ENCODE assay signal across 19 cellular contexts in genomic region chr5:38830521-38831051, GRCh38. TPM values are rescaled to one million over a fixed set of nuclear protein-coding genes. Genes with fewer than 3 reads are reported as not detected.
DNase-seq lines count a peak whose midpoint lies in the region; TF ChIP-seq lines count a peak whose summit lies in the region.
"Had no signal": no experiment of that assay in that cellular context is flagged by ENCODE, and none has a peak within 500 bp of the region (broad histone marks: within the 10 kb centered on the region; RNA-seq: fewer than 3 reads in every experiment).

No MANE protein-coding gene starts in this region.

- H3K4me1 Mint-ChIP-seq in endodermal cell, result no peaks in the 10 kb centered on the region
- H3K4me1 Mint-ChIP-seq: activated naive CD8-positive, alpha-beta T cell treated with anti-CD3 and anti-CD28 coated beads, Interleukin-2, amount 50 U/mL, for 24 hours had no signal

- DNase-seq in HT1080 (ENCODE audit: low read depth), result peak; percentile 59
- DNase-seq in T1000 (lab: John Stamatoyannopoulos, UW), result peak; percentile 32
- peak; percentile 59 for DNase-seq in fibroblast of pulmonary artery (ENCODE audit: low read depth)
- peak; percentile 36 for DNase-seq in skeletal muscle cell (ENCODE audit: low read depth)
- no peak for DNase-seq in GM13976 (ENCODE audit: low spot score)
- DNase-seq in DMS53 (lab: John Stamatoyannopoulos, UW), result no peak
- DNase-seq in endodermal cell, result no peak
- DNase-seq: activated CD4-positive, CD25-positive, alpha-beta regulatory T cell; activated naive CD8-positive, alpha-beta T cell treated with anti-CD3 and anti-CD28 coated beads, Interleukin-2, amount 50 U/mL, for 24 hours; caudate nucleus; foreskin melanocyte; GOT3; NCI-H1105 treated with DMSO at 0.1 percent for 48 hours; nucleus accumbens; small intestine had no signal

- peaks cover 56% of the 10 kb centered on the region for H3K27me3 ChIP-seq in endodermal cell (ENCODE audit: control insufficient read depth, insufficient read depth, low read length, poor library complexity, severe bottlenecking)
- H3K27me3 ChIP-seq: BLaER1, suprapubic skin had no signal

- no peaks in the 10 kb centered on the region for H3K36me3 ChIP-seq in endodermal cell (ENCODE audit: control insufficient read depth, insufficient read depth, low read length)
- H3K36me3 ChIP-seq: BLaER1 had no signal

- no peak overlapping the region for H3K27ac Mint-ChIP-seq in endodermal cell
- H3K27ac Mint-ChIP-seq: activated naive CD8-positive, alpha-beta T cell treated with anti-CD3 and anti-CD28 coated beads, Interleukin-2, amount 50 U/mL, for 24 hours; activated T-helper 2 cell treated with anti-CD3 and anti-CD28 coated beads, Interferon-gamma antibody, Interleukin-2, Interleukin-4, amounts not matched to agents 10 μg/mL and 5 μg/mL and 100 μg/mL, durations not matched to agents 14 hours and 24 hours and 36 hours had no signal

- no peaks in the 10 kb centered on the region for H3K4me1 ChIP-seq in endodermal cell (ENCODE audit: control insufficient read depth, insufficient read depth, low read length)

- WGBS in endodermal cell (ENCODE audit: insufficient coverage in 1 of 2, insufficient read length in 1 of 2), 2 experiments, result 93 to 96% methylated on average over 2 to 3 of the region's 3 CpGs

- H3K36me3 Mint-ChIP-seq in endodermal cell (ENCODE audit: low read depth), result no peaks in the 10 kb centered on the region

- no peaks in the 10 kb centered on the region for H3K9me3 Mint-ChIP-seq in endodermal cell
- H3K9me3 Mint-ChIP-seq: activated naive CD8-positive, alpha-beta T cell treated with anti-CD3 and anti-CD28 coated beads, Interleukin-2, amount 50 U/mL, for 24 hours; activated T-helper 2 cell treated with anti-CD3 and anti-CD28 coated beads, Interferon-gamma antibody, Interleukin-2, Interleukin-4, amounts not matched to agents 10 μg/mL and 5 μg/mL and 100 μg/mL, durations not matched to agents 14 hours and 24 hours and 36 hours had no signal

- TF ChIP-seq CTCF in fibroblast of pulmonary artery (IDR thresholded peaks at IDR 0.05; ENCODE audit: low read length, missing control alignments) (no peak), GM13976 (IDR thresholded peaks at IDR 0.05; ENCODE audit: borderline replicate concordance, control extremely low read depth, extremely low read depth, insufficient read depth, missing control alignments) (no peak), endodermal cell (conservative IDR thresholded peaks at IDR 0.05) (no peak)

- in situ Hi-C loops in GM13976 (cut with MboI; ENCODE audit: low sequenced_read_pairs, unreplicated experiment), result loop anchor here (25.0 kb wide), 1 partner anchor 257 kb away; no protein-coding TSS in a partner anchor

- no peak overlapping the region for H3K4me3 ChIP-seq in fibroblast of pulmonary artery (replicated peaks; ENCODE audit: low read depth, low read length)
- H3K4me3 ChIP-seq in skeletal muscle cell (ENCODE audit: low read depth, low read length), result no peak overlapping the region
- H3K4me3 ChIP-seq in endodermal cell (ENCODE audit: low read length), result no peak overlapping the region
- H3K4me3 ChIP-seq: BLaER1, suprapubic skin had no signal

- H3K9me3 ChIP-seq in endodermal cell (ENCODE audit: control insufficient read depth, low read length), result no peaks in the 10 kb centered on the region
- H3K9me3 ChIP-seq: suprapubic skin had no signal

- H3K27ac ChIP-seq in endodermal cell (ENCODE audit: low read depth, low read length), result no peak overlapping the region
- H3K27ac ChIP-seq: BLaER1, KMS-11, suprapubic skin had no signal

- H3K4me3 Mint-ChIP-seq in endodermal cell, result no peak overlapping the region
- H3K4me3 Mint-ChIP-seq: activated naive CD8-positive, alpha-beta T cell treated with anti-CD3 and anti-CD28 coated beads, Interleukin-2, amount 50 U/mL, for 24 hours had no signal

- H3K9ac ChIP-seq in endodermal cell (ENCODE audit: extremely low read depth, low read length, poor library complexity, severe bottlenecking), result no peak overlapping the region
- H3K9ac ChIP-seq: BLaER1, KMS-11 had no signal

- H3K27me3 Mint-ChIP-seq in endodermal cell (ENCODE audit: insufficient read depth), result peaks cover 38% of the 10 kb centered on the region

RNA-seq across cellular contexts. Expression of gene OSMR, which starts 15.2 kb away (rescaled TPM):
- total RNA-seq in HT1080 (2014; rRNA removed; shearing (Covaris generic)), result 21.9 and 31.2 TPM in 2 replicates
- 60.8 and 77.0 TPM in 2 replicates for polyA plus RNA-seq in HT1080 (2015; cell fraction: cytosol; rRNA removed)
- 205 and 206 TPM in 2 replicates for polyA plus RNA-seq in HT1080 (2015; cell fraction: nucleus; rRNA removed)
- 1 to 10 TPM; 1.3 to 4.4 TPM for total RNA-seq in endodermal cell
- 4.3 TPM for polyA plus RNA-seq in endodermal cell (2013, experiment 1 of 2)
- 6.6 TPM for polyA plus RNA-seq in endodermal cell (2013, experiment 2 of 2)

Comparison
In these comparisons a context has a peak if more than half of its experiments do, and no peak if none do; other contexts are left out.
1. DNase-seq: peak in HT1080 (single experiment), T1000 (single experiment), fibroblast of pulmonary artery (single experiment) and skeletal muscle cell (single experiment); none in GM13976 (single experiment), DMS53 (single experiment) and endodermal cell (single experiment).